In genomic region chr20:41586784-41587183, GRCh38 we compare ENCODE assay signal across 26 cellular contexts.
"Had no signal": no experiment of that assay in that cellular context is flagged by ENCODE, and none has a peak within 500 bp of the region (broad histone marks: within the 10 kb centered on the region; RNA-seq: fewer than 3 reads in every experiment).

No MANE protein-coding gene starts in this region.

- H3K36me3 ChIP-seq: ovary, upper lobe of right lung, uterus had no signal

- H2AFZ ChIP-seq: neural progenitor cell, parathyroid adenoma had no signal

- H3K4me3 ChIP-seq: neural progenitor cell, ovary, psoas muscle, skin epidermis, smooth muscle cell, spleen, suprapubic skin, testis, tibial artery, transverse colon, upper lobe of right lung, uterus had no signal

- H3K9me3 ChIP-seq: ovary, testis had no signal

- DNase-seq: natural killer cell; occipital lobe; ovary; posterior cingulate gyrus; psoas muscle; spleen; stimulated activated CD4-positive, alpha-beta T cell treated with anti-CD3 and anti-CD28 coated beads, Interleukin-12 subunit alpha, Interleukin-12 subunit beta, amount 100 ng/mL, for 4 hours; stimulated activated CD4-positive, alpha-beta T cell treated with anti-CD3 and anti-CD28 coated beads, Interleukin-1b, Interleukin-23, amount 100 ng/mL, for 48 hours; stimulated activated CD4-positive, alpha-beta T cell treated with anti-CD3 and anti-CD28 coated beads, Interleukin-4, amount 100 ng/mL, for 1 hour; stimulated activated CD4-positive, alpha-beta T cell treated with anti-CD3 and anti-CD28 coated beads, Interleukin-4, amount 100 ng/mL, for 4 hours; stimulated activated CD8-positive, alpha-beta memory T cell treated with anti-CD3 and anti-CD28 coated beads, Interleukin-4, amount 100 ng/mL, for 48 hours; stimulated activated naive CD4-positive, alpha-beta T cell; stimulated activated naive CD8-positive, alpha-beta T cell treated with anti-CD3 and anti-CD28 coated beads, Interleukin-15, amount 100 ng/mL, for 72 hours; stimulated activated naive CD8-positive, alpha-beta T cell treated with anti-CD3 and anti-CD28 coated beads, Interleukin-15, Interleukin-2, amounts not matched to agents 100 U/mL and 50 U/mL, for 24 hours; substantia nigra; testis; tibial artery; transverse colon; upper lobe of right lung; uterus had no signal

- ATAC-seq: natural killer cell; sciatic nerve; stimulated activated naive CD8-positive, alpha-beta T cell treated with anti-CD3 and anti-CD28 coated beads, Interleukin-15, amount 100 ng/mL, for 72 hours; stimulated activated naive CD8-positive, alpha-beta T cell treated with anti-CD3 and anti-CD28 coated beads, Interleukin-15, Interleukin-2, amounts not matched to agents 100 U/mL and 50 U/mL, for 24 hours; upper lobe of right lung had no signal

- H3K4me2 ChIP-seq: neural progenitor cell, smooth muscle cell had no signal

- H3K27ac ChIP-seq: neural progenitor cell, ovary, parathyroid adenoma, psoas muscle, spleen, suprapubic skin, testis, tibial artery, transverse colon, upper lobe of right lung, uterus had no signal

- H3K4me1 ChIP-seq: neural progenitor cell, parathyroid adenoma, suprapubic skin, testis, tibial artery, transverse colon, upper lobe of right lung, uterus had no signal

- H3K9ac ChIP-seq: neural progenitor cell, parathyroid adenoma had no signal

- H3K27me3 ChIP-seq: neural progenitor cell, ovary, spleen, suprapubic skin, testis, tibial artery, transverse colon, upper lobe of right lung, uterus had no signal
